19 cellular contexts compared by ENCODE assay signal in the genomic region with DNA sequence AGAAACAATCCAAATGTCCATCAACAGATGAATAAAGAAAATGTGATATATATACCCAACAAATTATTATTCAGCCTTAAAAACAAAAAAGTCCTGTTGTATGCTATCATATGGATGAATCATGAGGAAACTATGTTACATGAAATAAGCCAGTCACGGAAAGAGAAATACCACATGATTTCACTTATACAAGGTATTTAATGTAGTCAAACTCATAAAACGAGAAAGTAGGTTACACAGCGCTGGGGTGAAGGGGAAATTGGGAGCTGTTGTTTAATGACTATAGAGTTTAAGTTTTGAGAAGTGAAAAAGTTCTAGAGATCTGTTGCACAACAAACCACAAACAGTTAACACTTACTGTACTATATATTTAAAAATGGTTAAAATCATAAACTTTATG. TPM values are rescaled to one million over a fixed set of nuclear protein-coding genes. Genes with fewer than 3 reads are reported as not detected.
A peak's percentile ranks its signal among the peaks of the same experiment; 100 is the strongest.
DNase-seq lines count a peak whose midpoint lies in the region; ATAC-seq and TF ChIP-seq lines count a peak whose summit lies in the region.
"Had no signal": no experiment of that assay in that cellular context is flagged by ENCODE, and none has a peak within 500 bp of the region (broad histone marks: within the 10 kb centered on the region; RNA-seq: fewer than 3 reads in every experiment).

No MANE protein-coding gene starts in this region.

- DNase-seq in HS-5 (ENCODE audit: low read depth) (peak; percentile 53), RWPE1 (ENCODE audit: low spot score) (peak; percentile 20), epithelial cell of prostate (ENCODE audit: low read depth, low spot score) (no peak), skeletal muscle cell (ENCODE audit: low read depth) (peak; percentile 25), type B pancreatic cell (ENCODE audit: extremely low spot score, unreplicated experiment) (no peak)
- DNase-seq: activated CD4-positive, alpha-beta memory T cell treated with anti-CD3 and anti-CD28 coated beads for 36 hours; activated effector memory CD4-positive, alpha-beta T cell treated with Interleukin-2 at 50 U/mL for 16 hours; body of pancreas; DMS53; endodermal cell; left colon; NCI-H2029; SHP77 treated with DMSO at 0.1 percent for 48 hours; stimulated activated CD4-positive, alpha-beta T cell treated with anti-CD3 and anti-CD28 coated beads, Interleukin-1b, Interleukin-23, amount 100 ng/mL, for 48 hours; thyroid gland had no signal

- no peak for TF ChIP-seq CTCF in RWPE1 (conservative IDR thresholded peaks at IDR 0.05; ENCODE audit: low read depth)
- TF ChIP-seq CTCF in type B pancreatic cell (conservative IDR thresholded peaks at IDR 0.05), result no peak

- H3K4me3 Mint-ChIP-seq in type B pancreatic cell, result no peak overlapping the region
- H3K4me3 Mint-ChIP-seq: activated CD4-positive, alpha-beta memory T cell treated with anti-CD3 and anti-CD28 coated beads for 36 hours; endodermal cell had no signal

- peaks cover 12% of the 10 kb centered on the region for H3K9me3 Mint-ChIP-seq in type B pancreatic cell

- CTCF ChIA-PET in RWPE1 (lab: Yijun Ruan, JAX), result no interaction called here

- H3K27ac ChIP-seq in RWPE1 (no peak overlapping the region), epithelial cell of prostate (peak overlapping the region; percentile 17)
- H3K27ac ChIP-seq: BLaER1, body of pancreas, thyroid gland had no signal

- ATAC-seq in HG03460 (IDR thresholded peaks at IDR 0.05; ENCODE audit: unreplicated experiment) (no peak), GM19035 (IDR thresholded peaks at IDR 0.05; ENCODE audit: unreplicated experiment) (no peak)
- ATAC-seq: body of pancreas, HCT116, left colon had no signal

- POLR2A ChIA-PET in RWPE1 (lab: Yijun Ruan, JAX; ENCODE audit: low non-redundant PET), result no interaction called here

- no peaks in the 10 kb centered on the region for H3K4me1 Mint-ChIP-seq in type B pancreatic cell (ENCODE audit: unreplicated experiment)

- H3K4me3 ChIP-seq in skeletal muscle cell (ENCODE audit: low read depth, low read length), result no peak overlapping the region
- H3K4me3 ChIP-seq: BLaER1, body of pancreas, thyroid gland had no signal

- no peak overlapping the region for H3K27ac Mint-ChIP-seq in type B pancreatic cell
- H3K27ac Mint-ChIP-seq: activated CD4-positive, alpha-beta memory T cell treated with anti-CD3 and anti-CD28 coated beads for 36 hours; endodermal cell had no signal

- H3K27me3 Mint-ChIP-seq in type B pancreatic cell, result no peaks in the 10 kb centered on the region
- H3K27me3 Mint-ChIP-seq: activated CD4-positive, alpha-beta memory T cell treated with anti-CD3 and anti-CD28 coated beads for 36 hours had no signal

- peaks cover 78% of the 10 kb centered on the region for H3K36me3 Mint-ChIP-seq in type B pancreatic cell

RNA-seq across cellular contexts. Expression of gene SLC25A24, which starts 58.5 kb away (rescaled TPM):
- 43.3 and 46.6 TPM in 2 replicates for total RNA-seq in type B pancreatic cell (ENCODE audit: low replicate concordance)

Comparison
In these comparisons a context has a peak if more than half of its experiments do, and no peak if none do; other contexts are left out.
1. DNase-seq: peak in HS-5 (single experiment), RWPE1 (single experiment) and skeletal muscle cell (single experiment); none in epithelial cell of prostate (single experiment) and type B pancreatic cell (single experiment).